In the genomic region with DNA sequence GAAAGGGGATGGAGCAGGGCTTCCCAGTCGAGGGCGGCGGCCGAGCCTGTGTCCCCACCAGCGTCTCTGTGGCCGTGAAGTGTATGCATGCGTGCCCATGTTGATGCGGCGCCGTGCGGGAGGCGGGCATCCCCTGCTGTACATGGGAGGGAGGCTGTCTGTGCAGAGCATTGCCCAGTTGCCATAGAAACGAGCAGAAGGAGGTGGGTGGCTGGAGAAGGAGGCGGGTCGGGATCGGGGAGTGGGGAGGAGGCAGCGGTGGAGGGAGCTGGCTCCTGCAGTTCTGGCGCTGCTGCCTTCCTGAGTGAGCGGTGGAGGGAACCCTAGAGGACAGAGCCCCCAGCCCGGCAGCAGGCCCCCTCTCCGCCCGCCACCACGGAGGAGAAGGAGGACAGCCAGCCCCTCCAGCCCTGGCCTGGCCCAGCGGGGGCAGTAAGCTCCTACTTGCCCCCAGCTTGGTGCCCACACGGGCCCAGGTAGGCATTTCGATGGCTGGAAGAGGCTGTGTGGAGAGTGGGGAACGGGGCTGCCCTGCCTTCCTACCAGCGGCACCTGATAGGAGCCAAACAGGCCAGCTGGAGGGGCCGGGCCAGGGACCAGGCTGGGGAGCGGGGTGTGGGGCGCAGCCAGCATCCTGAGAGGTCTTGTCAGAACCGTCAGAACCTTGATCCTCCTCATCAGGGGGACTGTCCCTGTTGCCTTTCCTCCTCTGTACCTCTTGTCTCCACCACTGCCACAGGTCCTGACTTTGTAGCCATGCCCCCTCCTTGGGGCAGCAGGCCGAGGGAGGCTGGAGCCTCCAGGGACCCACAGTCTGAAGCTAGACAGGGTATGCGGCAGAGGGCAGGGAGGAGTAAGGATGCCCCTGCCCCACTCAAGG, we compare ENCODE assay signal across 8 cellular contexts. TPM values are rescaled to one million over a fixed set of nuclear protein-coding genes. Genes with fewer than 3 reads are reported as not detected.
DNase-seq lines count a peak whose midpoint lies in the region; ATAC-seq and TF ChIP-seq lines count a peak whose summit lies in the region.

No MANE protein-coding gene starts in this region.

- no peak overlapping the region for H3K4me3 ChIP-seq in fibroblast of villous mesenchyme (ENCODE audit: low read depth, low read length)
- H3K4me3 ChIP-seq in transverse colon: no peak overlapping the region

- TF ChIP-seq EP300 in transverse colon (IDR thresholded peaks at IDR 0.05; ENCODE audit: low read depth): no peak

- H3K4me1 Mint-ChIP-seq in activated CD8-positive, alpha-beta T cell treated with anti-CD3 and anti-CD28 coated beads, Interleukin-2, amount 10 ng/mL, durations not matched to agents 7 days and 5 days (ENCODE audit: low read depth): no peaks in the 10 kb centered on the region

- H3K27me3 ChIP-seq in transverse colon: peaks cover 18% of the 10 kb centered on the region

- 7 to 46% methylated on average over 12 to 28 of the region's 34 CpGs for WGBS in transverse colon (ENCODE audit: low coverage in 1 of 2), 2 donors

- H3K27ac ChIP-seq in transverse colon: no peak overlapping the region

- no peak overlapping the region for H3K27ac Mint-ChIP-seq in activated CD8-positive, alpha-beta T cell treated with anti-CD3 and anti-CD28 coated beads, Interleukin-2, amount 10 ng/mL, durations not matched to agents 7 days and 5 days

- TF ChIP-seq POLR2A in transverse colon (IDR thresholded peaks at IDR 0.05): no peak

- POLR2A ChIA-PET in activated CD8-positive, alpha-beta T cell treated with anti-CD3 and anti-CD28 coated beads, Interleukin-2, amount 10 ng/mL, durations not matched to agents 7 days and 5 days (lab: Charles Lee): no interaction called here

- intact Hi-C loops in transverse colon (cut with DNase I; ENCODE audit: low total_unique reads): no loop called here

- H3K9me3 ChIP-seq in transverse colon: peaks cover under 1 to 1% of the 10 kb centered on the region in 2 donors

- no peaks in the 10 kb centered on the region for H3K9me3 Mint-ChIP-seq in activated CD8-positive, alpha-beta T cell treated with anti-CD3 and anti-CD28 coated beads, Interleukin-2, amount 10 ng/mL, durations not matched to agents 7 days and 5 days (ENCODE audit: insufficient read depth)

- in situ Hi-C loops in G401 (cut with HindIII; ENCODE audit: low sequenced_read_pairs): loop anchor here (25.0 kb wide), 1 partner anchor 97 kb away; no protein-coding TSS in a partner anchor
- in situ Hi-C loops in transverse colon (cut with MboI; ENCODE audit: low pct_ligation_motif_present in 1 of 4, low pct_unique_long_range_greater_than_20kb in 1 of 4, low sequenced_read_pairs in 3 of 4): no loop called here

- no peaks in the 10 kb centered on the region for H3K36me3 Mint-ChIP-seq in activated CD8-positive, alpha-beta T cell treated with anti-CD3 and anti-CD28 coated beads, Interleukin-2, amount 10 ng/mL, durations not matched to agents 7 days and 5 days (ENCODE audit: low read depth)

- ATAC-seq in activated CD8-positive, alpha-beta T cell treated with anti-CD3 and anti-CD28 coated beads, Interleukin-2, amount 10 ng/mL, durations not matched to agents 7 days and 5 days: no peak

- H3K4me3 Mint-ChIP-seq in activated CD8-positive, alpha-beta T cell treated with anti-CD3 and anti-CD28 coated beads, Interleukin-2, amount 10 ng/mL, durations not matched to agents 7 days and 5 days: no peak overlapping the region

- CTCF ChIA-PET in activated CD8-positive, alpha-beta T cell treated with anti-CD3 and anti-CD28 coated beads, Interleukin-2, amount 10 ng/mL, durations not matched to agents 7 days and 5 days (lab: Charles Lee): no interaction called here

- no peaks in the 10 kb centered on the region for H3K4me1 ChIP-seq in transverse colon

- peak; percentile 95 for DNase-seq in G401 (ENCODE audit: low spot score)
- peak; percentile 85 for DNase-seq in SK-N-DZ (ENCODE audit: low spot score)
- peak; percentile 44 for DNase-seq in fibroblast of villous mesenchyme (ENCODE audit: low read depth)
- peak in 48 of 56 donors; percentile 12 to 93 (median 64) for DNase-seq in nucleus accumbens (lab: John Stamatoyannopoulos, UW)
- DNase-seq in effector CD4-positive, alpha-beta T cell: no peak
- no peak for DNase-seq in transverse colon
- no peak for DNase-seq in kidney tubule cell (ENCODE audit: low spot score)
- no peak for DNase-seq in activated CD8-positive, alpha-beta T cell treated with anti-CD3 and anti-CD28 coated beads, Interleukin-2, amount 10 ng/mL, durations not matched to agents 7 days and 5 days

- peaks cover 6% of the 10 kb centered on the region for H3K27me3 Mint-ChIP-seq in activated CD8-positive, alpha-beta T cell treated with anti-CD3 and anti-CD28 coated beads, Interleukin-2, amount 10 ng/mL, durations not matched to agents 7 days and 5 days (ENCODE audit: low read depth)

- H3K36me3 ChIP-seq in transverse colon: no peaks in the 10 kb centered on the region

- TF ChIP-seq CTCF in fibroblast of villous mesenchyme (IDR thresholded peaks at IDR 0.05; ENCODE audit: insufficient read depth, low read depth, low read length) (no peak), transverse colon (IDR thresholded peaks at IDR 0.05) (no peak)

RNA-seq across cellular contexts. Expression of a gene that starts 41.3 kb away (rescaled TPM):
- total RNA-seq in G401 (2014; rRNA removed; shearing (Covaris generic)): 0.12 TPM in 1 of 2 replicates, not detected in the other
- not detected in 2 replicates for polyA plus RNA-seq in SK-N-DZ (2014; cell fraction: cytosol; rRNA removed)
- polyA plus RNA-seq in SK-N-DZ (2014; cell fraction: nucleus; rRNA removed): not detected in 2 replicates
- under 0.01 TPM in 2 replicates for total RNA-seq in fibroblast of villous mesenchyme
- 10 to 100 TPM in 3 of 4 donors, 1 to 10 TPM in 1; 9.0 to 57.3 (median 31.5) TPM for total RNA-seq in transverse colon
- total RNA-seq in activated CD8-positive, alpha-beta T cell treated with anti-CD3 and anti-CD28 coated beads, Interleukin-2, amount 10 ng/mL, durations not matched to agents 7 days and 5 days: under 1 TPM in 1 of 2 experiments, not detected in 1; 0.13 TPM

RNA-seq across cellular contexts. Expression of a gene that starts 49.0 kb away (rescaled TPM):
- 0.12 TPM in 1 of 2 replicates, not detected in the other for total RNA-seq in G401 (2014; rRNA removed; shearing (Covaris generic))
- 0.06 and 0.08 TPM in 2 replicates for polyA plus RNA-seq in SK-N-DZ (2014; cell fraction: cytosol; rRNA removed)
- polyA plus RNA-seq in SK-N-DZ (2014; cell fraction: nucleus; rRNA removed): 0.09 TPM in 1 of 2 replicates, not detected in the other
- under 0.01 TPM in 2 replicates for total RNA-seq in fibroblast of villous mesenchyme
- total RNA-seq in transverse colon: 1 to 10 TPM in 1 of 4 donors, under 1 TPM in 1, not detected in 2; 0.27 to 1.9 TPM
- 1 to 10 TPM; 1.4 to 1.9 TPM for total RNA-seq in activated CD8-positive, alpha-beta T cell treated with anti-CD3 and anti-CD28 coated beads, Interleukin-2, amount 10 ng/mL, durations not matched to agents 7 days and 5 days

Comparison
In these comparisons a context has a peak if more than half of its experiments do, and no peak if none do; other contexts are left out.
1. DNase-seq: peak in G401 (single experiment), SK-N-DZ (single experiment), fibroblast of villous mesenchyme (single experiment) and nucleus accumbens (48 of 56); none in effector CD4-positive, alpha-beta T cell (single experiment), transverse colon (single experiment), kidney tubule cell (single experiment) and activated CD8-positive, alpha-beta T cell treated with anti-CD3 and anti-CD28 coated beads, Interleukin-2, amount 10 ng/mL, durations not matched to agents 7 days and 5 days (single experiment).